In the genomic region with DNA sequence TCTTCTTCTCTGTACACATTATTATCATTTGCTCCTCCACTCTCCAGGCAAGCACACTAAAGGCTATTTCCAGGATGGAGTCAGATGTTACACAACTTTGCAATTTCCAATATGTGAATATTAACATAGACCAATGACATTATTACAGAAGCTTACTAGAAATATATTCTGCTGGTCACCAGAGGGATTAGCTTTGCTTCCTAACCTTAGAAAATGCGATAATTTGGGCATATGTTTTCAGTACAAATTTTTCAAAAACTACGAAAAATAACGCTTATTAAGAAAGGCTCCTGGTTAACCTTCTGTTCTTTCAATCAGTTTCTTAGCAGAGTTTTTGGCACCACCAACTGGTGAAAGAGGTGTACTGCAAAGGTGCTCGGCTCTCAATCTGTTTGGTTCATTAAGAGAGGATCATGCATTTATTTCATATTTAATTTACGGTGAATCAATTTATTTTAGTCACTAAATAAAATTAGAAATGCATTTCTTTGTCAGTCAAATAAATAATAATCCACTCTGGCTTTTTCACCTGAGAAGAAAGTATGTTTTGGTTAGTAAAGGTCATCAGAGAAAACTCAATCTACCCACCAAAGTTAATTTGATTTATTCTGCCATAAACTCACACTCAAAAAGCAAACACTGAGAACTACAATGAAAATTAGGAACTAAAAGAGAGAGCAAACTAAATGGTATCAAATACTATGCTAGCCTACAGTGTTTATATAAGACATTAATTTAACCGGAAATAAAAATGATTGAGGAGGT, we compare ENCODE assay signal across 8 cellular contexts. TPM values are rescaled to one million over a fixed set of nuclear protein-coding genes. Genes with fewer than 3 reads are reported as not detected.
A peak's percentile ranks its signal among the peaks of the same experiment; 100 is the strongest.
DNase-seq lines count a peak whose midpoint lies in the region; ATAC-seq and TF ChIP-seq lines count a peak whose summit lies in the region.

No MANE protein-coding gene starts in this region.

- H3K27me3 ChIP-seq in BJ (ENCODE audit: control insufficient read depth, insufficient read depth, low read length) (no peaks in the 10 kb centered on the region), colonic mucosa (no peaks in the 10 kb centered on the region), lower lobe of right lung (ENCODE audit: low read depth) (no peaks in the 10 kb centered on the region)

- peak; percentile 88 for TF ChIP-seq CTCF in BJ (IDR thresholded peaks at IDR 0.05; ENCODE audit: insufficient read depth, low read depth, low read length)
- peak; percentile 95 for TF ChIP-seq CTCF in colonic mucosa (IDR thresholded peaks at IDR 0.05)
- peak; percentile 92 for TF ChIP-seq CTCF in lower lobe of right lung (IDR thresholded peaks at IDR 0.05)

- DNase-seq in BJ (ENCODE audit: low read depth) (peak; percentile 18), H4 (ENCODE audit: low spot score) (peak; percentile 31), NCI-H460 (ENCODE audit: extremely low read depth, low read depth) (peak; percentile 61), colonic mucosa (peak; percentile 60), lower lobe of right lung (no peak), posterior vena cava (ENCODE audit: low spot score) (no peak)
- peak; percentile 72 for DNase-seq in activated CD4-positive, alpha-beta T cell treated with anti-CD3 and anti-CD28 coated beads for 48 hours
- peak; percentile 2 to 35 for DNase-seq in stimulated activated CD8-positive, alpha-beta memory T cell treated with anti-CD3 and anti-CD28 coated beads, Interleukin-15, amount 100 ng/mL, for 4 hours (ENCODE audit: low read depth in 2 of 2)

- H3K9ac ChIP-seq in colonic mucosa (ENCODE audit: low read depth in 2 of 2, low read length in 2 of 2): no peak overlapping the region

- H3K9me3 ChIP-seq in colonic mucosa (no peaks in the 10 kb centered on the region), lower lobe of right lung (no peaks in the 10 kb centered on the region)

- no peak overlapping the region for H3K27ac ChIP-seq in colonic mucosa
- no peak overlapping the region for H3K27ac ChIP-seq in lower lobe of right lung

- POLR2A ChIA-PET in BJ (lab: Charles Lee): no interaction called here

- H3K36me3 ChIP-seq in BJ (ENCODE audit: control insufficient read depth, insufficient read depth, low read length) (no peaks in the 10 kb centered on the region), colonic mucosa (no peaks in the 10 kb centered on the region), lower lobe of right lung (no peaks in the 10 kb centered on the region)

- CTCF ChIA-PET in BJ (lab: Yijun Ruan, JAX): interaction anchor here (0.7 to 1.6 kb wide), 2 partner anchors 499 to 874 kb away, joined by 3 read pairs; no protein-coding TSS in a partner anchor

- peaks cover 12% of the 10 kb centered on the region for H3K4me1 ChIP-seq in colonic mucosa
- H3K4me1 ChIP-seq in lower lobe of right lung: peaks cover 22% of the 10 kb centered on the region

- intact Hi-C loops in colonic mucosa (cut with DNase I): loop anchor here (10.0 kb wide), 1 partner anchor 490 kb away; no protein-coding TSS in a partner anchor
- intact Hi-C loops in lower lobe of right lung (cut with DNase I): loop anchor here (10.0 kb wide), 1 partner anchor 890 kb away; no protein-coding TSS in a partner anchor
- intact Hi-C loops in posterior vena cava (cut with DNase I): loop anchor here (10.0 kb wide), 3 partner anchors 290 to 880 kb away; no protein-coding TSS in a partner anchor

- no peak overlapping the region for H3K4me3 ChIP-seq in BJ (ENCODE audit: low read depth, low read length)
- no peak overlapping the region for H3K4me3 ChIP-seq in colonic mucosa
- H3K4me3 ChIP-seq in lower lobe of right lung: no peak overlapping the region

- peak; percentile 50 to 64 for ATAC-seq in lower lobe of right lung

RNA-seq across cellular contexts. Expression of gene EFCAB11, which starts 39.2 kb away (rescaled TPM):
- polyA plus RNA-seq in BJ (2011; rRNA removed): 2.2 and 7.3 TPM in 2 replicates
- 2.2 and 2.8 TPM in 2 replicates for polyA minus RNA-seq in BJ (2011; rRNA and poly(A)+ RNA removed)
- total RNA-seq in H4 (2014; rRNA removed; shearing (Covaris generic)): 13.4 and 14.3 TPM in 2 replicates
- 12.2 and 18.1 TPM in 2 replicates for total RNA-seq in NCI-H460 (2014; rRNA removed; shearing (Covaris generic))
- 14.2 and 20.5 TPM in 2 replicates for polyA plus RNA-seq in NCI-H460 (2014; cell fraction: nucleus; rRNA removed)
- total RNA-seq in colonic mucosa (10 to 100 TPM; 12.1 to 14.1 TPM), lower lobe of right lung (5.8 TPM), posterior vena cava (1 to 10 TPM; 4.8 to 6.1 TPM)

RNA-seq across cellular contexts. Expression of gene TDP1, which starts 40.4 kb away (rescaled TPM):
- polyA plus RNA-seq in BJ (2011; rRNA removed): 18.8 and 21.1 TPM in 2 replicates
- polyA minus RNA-seq in BJ (2011; rRNA and poly(A)+ RNA removed): 16.1 and 22.5 TPM in 2 replicates
- 23.2 and 26.3 TPM in 2 replicates for total RNA-seq in H4 (2014; rRNA removed; shearing (Covaris generic))
- 33.7 and 36.0 TPM in 2 replicates for total RNA-seq in NCI-H460 (2014; rRNA removed; shearing (Covaris generic))
- 41.1 and 43.0 TPM in 2 replicates for polyA plus RNA-seq in NCI-H460 (2014; cell fraction: nucleus; rRNA removed)
- total RNA-seq in colonic mucosa (10 to 100 TPM; 20.0 to 33.3 TPM), lower lobe of right lung (9.6 TPM), posterior vena cava (10 to 100 TPM in 1 of 2 donors, 1 to 10 TPM in 1; 8.2 to 11.5 TPM)

Comparison
In these comparisons a context has a peak if more than half of its experiments do, and no peak if none do; other contexts are left out.
1. DNase-seq: peak in BJ (single experiment), H4 (single experiment), NCI-H460 (single experiment), activated CD4-positive, alpha-beta T cell treated with anti-CD3 and anti-CD28 coated beads for 48 hours (single experiment), colonic mucosa (single experiment) and stimulated activated CD8-positive, alpha-beta memory T cell treated with anti-CD3 and anti-CD28 coated beads, Interleukin-15, amount 100 ng/mL, for 4 hours (2 of 2); none in lower lobe of right lung (single experiment) and posterior vena cava (single experiment).
2. Peak in every context shown above with its lines, with median percentiles within 50 percentile points of each other: CTCF ChIP-seq.